Comparison of ENCODE assay signal across 7 cellular contexts in genomic region chr12:123671876-123672275, GRCh38. TPM values are rescaled to one million over a fixed set of nuclear protein-coding genes. Genes with fewer than 3 reads are reported as not detected.
DNase-seq lines count a peak whose midpoint lies in the region; ATAC-seq lines count a peak whose summit lies in the region.
"Had no signal": no experiment of that assay in that cellular context is flagged by ENCODE, and none has a peak within 500 bp of the region (broad histone marks: within the 10 kb centered on the region; RNA-seq: fewer than 3 reads in every experiment).

No MANE protein-coding gene starts in this region.

- H3K27me3 ChIP-seq in SJSA1 (replicated peaks) = no peaks in the 10 kb centered on the region

- ATAC-seq in GM19351 (IDR thresholded peaks at IDR 0.05; ENCODE audit: unreplicated experiment) = no peak
- ATAC-seq in HG03460 (IDR thresholded peaks at IDR 0.05; ENCODE audit: unreplicated experiment) = no peak

- no peaks in the 10 kb centered on the region for H3K9me3 ChIP-seq in SJSA1 (replicated peaks)

- DNase-seq in AG20443 (ENCODE audit: low spot score) = peak; percentile 50
- DNase-seq in SJSA1 (ENCODE audit: low read depth in 1 of 2, low spot score in 2 of 2) = peak; percentile 22 to 52
- peak; percentile 31 for DNase-seq in kidney glomerular epithelial cell (lab: John Stamatoyannopoulos, UW)
- DNase-seq in NCI-H526 treated with DMSO at 0.1 percent for 48 hours (lab: John Stamatoyannopoulos, UW) = no peak
- DNase-seq: stimulated activated CD4-positive, alpha-beta T cell treated with anti-CD3 and anti-CD28 coated beads, Interleukin-12 subunit alpha, Interleukin-12 subunit beta, amount 100 ng/mL, for 4 hours had no signal

- peak overlapping the region; percentile 56 for H3K4me3 ChIP-seq in SJSA1

- H3K27ac ChIP-seq in SJSA1 = no peak overlapping the region

- peaks cover 3% of the 10 kb centered on the region; the same call in 1 of the 2 replicates for H3K36me3 ChIP-seq in SJSA1

- peaks cover 16% of the 10 kb centered on the region for H3K4me1 ChIP-seq in SJSA1 (replicated peaks)

RNA-seq across cellular contexts. Expression of gene TCTN2, which starts 1.0 kb away (rescaled TPM):
- 7.5 and 17.2 TPM in 2 replicates for total RNA-seq in SJSA1 (2014; rRNA removed; shearing (Covaris generic))

RNA-seq across cellular contexts. Expression of gene GTF2H3, which starts 38.2 kb away (rescaled TPM):
- total RNA-seq in SJSA1 (2014; rRNA removed; shearing (Covaris generic)) = 41.1 and 43.2 TPM in 2 replicates

RNA-seq across cellular contexts. Expression of gene EIF2B1, which starts 38.4 kb away (rescaled TPM):
- 71.3 and 153 TPM in 2 replicates for total RNA-seq in SJSA1 (2014; rRNA removed; shearing (Covaris generic))

RNA-seq across cellular contexts. Expression of gene ATP6V0A2, which starts 40.3 kb away (rescaled TPM):
- 22.2 and 26.1 TPM in 2 replicates for total RNA-seq in SJSA1 (2014; rRNA removed; shearing (Covaris generic))
